10 cellular contexts compared by ENCODE assay signal in the genomic region with DNA sequence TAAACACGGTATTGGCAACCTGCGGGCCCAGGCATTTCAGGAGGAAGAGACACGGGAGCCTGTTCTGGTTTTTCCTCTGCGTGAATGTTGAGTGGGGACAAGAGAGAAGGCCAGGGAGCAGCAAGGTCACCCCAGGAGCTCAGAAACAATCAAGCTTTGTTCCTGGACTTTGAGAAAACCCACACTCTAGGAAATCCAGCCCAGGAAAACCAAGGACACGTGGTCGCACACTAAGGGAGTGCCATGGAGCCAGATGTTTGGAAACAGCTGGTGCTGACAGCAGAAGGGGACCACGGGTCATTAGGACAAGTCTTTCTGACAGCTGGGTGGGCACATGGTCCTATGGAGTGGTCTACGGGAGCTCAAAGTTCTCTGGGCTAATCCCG. TPM values are rescaled to one million over a fixed set of nuclear protein-coding genes. Genes with fewer than 3 reads are reported as not detected.
DNase-seq lines count a peak whose midpoint lies in the region; ATAC-seq and TF ChIP-seq lines count a peak whose summit lies in the region.
"Had no signal": no experiment of that assay in that cellular context is flagged by ENCODE, and none has a peak within 500 bp of the region (broad histone marks: within the 10 kb centered on the region; RNA-seq: fewer than 3 reads in every experiment).

No MANE protein-coding gene starts in this region.

- no peak overlapping the region for H3K4me3 Mint-ChIP-seq in GM23338
- H3K4me3 Mint-ChIP-seq: activated B cell treated with CpG ODN at 0.5 μM for 24 hours had no signal

- TF ChIP-seq POLR2A in adrenal gland (IDR thresholded peaks at IDR 0.05) = no peak
- TF ChIP-seq POLR2A in gastrocnemius medialis (IDR thresholded peaks at IDR 0.05) = no peak

- peaks cover 77% of the 10 kb centered on the region for H3K79me2 ChIP-seq in GM23338 (replicated peaks; ENCODE audit: insufficient read depth)

- no peaks in the 10 kb centered on the region for H3K9me2 ChIP-seq in GM23338 (ENCODE audit: insufficient read depth)

- no peak for DNase-seq in GM23338 (ENCODE audit: low spot score)
- no peak for DNase-seq in adrenal gland
- peak; percentile 51 for DNase-seq in islet precursor cell
- DNase-seq in gastrocnemius medialis = no peak
- DNase-seq: activated B cell treated with CpG ODN at 0.5 μM for 24 hours, NCI-H524 treated with DMSO at 0.1 percent for 48 hours had no signal

- H3K4me1 ChIP-seq in GM23338 (ENCODE audit: insufficient read depth) (peaks cover 20% of the 10 kb centered on the region), adrenal gland (replicated peaks in 1 of 2) (peaks cover 0 to 50% of the 10 kb centered on the region in 2 donors), gastrocnemius medialis (peaks cover 22 to 35% of the 10 kb centered on the region in 2 donors)

- H3K4me2 ChIP-seq in GM23338 = no peak overlapping the region

- intact Hi-C loops in adrenal gland (cut with DNase I) = no loop called here
- intact Hi-C loops in gastrocnemius medialis (cut with DNase I; ENCODE audit: low total_unique reads) = no loop called here

- peaks cover 3% of the 10 kb centered on the region; the same call in 1 of the 2 replicates for H3F3A ChIP-seq in GM23338 (replicated peaks; ENCODE audit: low read depth)

- peak overlapping the region; percentile 66; the same call in 1 of the 2 replicates for H3K27ac ChIP-seq in GM23338 (ENCODE audit: low read depth)
- peak overlapping the region in 3 of 5 donors; percentile 21 to 57 (median 54) for H3K27ac ChIP-seq in adrenal gland
- peak overlapping the region; percentile 68 to 84 (median 83) for H3K27ac ChIP-seq in gastrocnemius medialis

- TF ChIP-seq CTCF in GM23338 (conservative IDR thresholded peaks at IDR 0.05; ENCODE audit: low read depth in 2 of 2) (no peak), adrenal gland (IDR thresholded peaks at IDR 0.05) (no peak), gastrocnemius medialis (IDR thresholded peaks at IDR 0.05 in 4 of 5, conservative IDR thresholded peaks at IDR 0.05 in 1 of 5) (no peak)

- peaks cover 7% of the 10 kb centered on the region for H3K27me3 Mint-ChIP-seq in GM23338 (ENCODE audit: insufficient read depth, low read depth, poor library complexity)
- H3K27me3 Mint-ChIP-seq: activated B cell treated with CpG ODN at 0.5 μM for 24 hours had no signal

- H3K9me3 ChIP-seq in adrenal gland (replicated peaks in 1 of 3) (no peaks in the 10 kb centered on the region), gastrocnemius medialis (no peaks in the 10 kb centered on the region)

- no peak overlapping the region for H3K4me3 ChIP-seq in GM23338
- H3K4me3 ChIP-seq in adrenal gland = no peak overlapping the region
- no peak overlapping the region for H3K4me3 ChIP-seq in gastrocnemius medialis

- H3K4me1 Mint-ChIP-seq in GM23338 = peaks cover 30% of the 10 kb centered on the region

- in situ Hi-C loops in gastrocnemius medialis (cut with MboI; ENCODE audit: low sequenced_read_pairs in 4 of 4) = no loop called here

- H3K27ac Mint-ChIP-seq in GM23338 = peak overlapping the region; percentile 53; the same call in 1 of the 2 replicates
- H3K27ac Mint-ChIP-seq: activated B cell treated with CpG ODN at 0.5 μM for 24 hours had no signal

- ATAC-seq in GM23338 = no peak
- peak in 1 of 2 donors; percentile 23 for ATAC-seq in gastrocnemius medialis
- no peak for ATAC-seq in GM19395 (IDR thresholded peaks at IDR 0.05; ENCODE audit: unreplicated experiment)
- ATAC-seq in GM21717 (IDR thresholded peaks at IDR 0.05; ENCODE audit: unreplicated experiment) = no peak
- ATAC-seq in HG03108 (IDR thresholded peaks at IDR 0.05; ENCODE audit: unreplicated experiment) = no peak
- ATAC-seq in HG03039 (IDR thresholded peaks at IDR 0.05; ENCODE audit: unreplicated experiment) = no peak

- 40 to 51% (median 46%) methylated on average over 7 to 9 of the region's 9 CpGs for WGBS in adrenal gland, 4 donors

- no peaks in the 10 kb centered on the region for H3K9me3 Mint-ChIP-seq in GM23338
- H3K9me3 Mint-ChIP-seq: activated B cell treated with CpG ODN at 0.5 μM for 24 hours had no signal

- no peaks in the 10 kb centered on the region for H3K27me3 ChIP-seq in GM23338 (ENCODE audit: insufficient read depth)
- H3K27me3 ChIP-seq in adrenal gland = no peaks in the 10 kb centered on the region
- H3K27me3 ChIP-seq in gastrocnemius medialis = no peaks in the 10 kb centered on the region

- peaks cover 24% of the 10 kb centered on the region for H4K20me1 ChIP-seq in GM23338 (replicated peaks; ENCODE audit: insufficient read depth)

- H3K36me3 ChIP-seq in GM23338 (ENCODE audit: insufficient read depth) (peaks cover 35% of the 10 kb centered on the region), adrenal gland (replicated peaks in 1 of 2) (peaks cover 0 to 57% of the 10 kb centered on the region in 2 donors), gastrocnemius medialis (peaks cover 0 to 74% of the 10 kb centered on the region in 2 donors)

- no peak overlapping the region for H2AFZ ChIP-seq in GM23338

- H3K36me3 Mint-ChIP-seq in GM23338 (ENCODE audit: low read depth) = peaks cover 61% of the 10 kb centered on the region

TF ChIP-seq in GM23338, 12 proteins besides CTCF, POLR2A, EP300 and RAD21 (continues in another document):
- TF ChIP-seq EZH2 (IDR thresholded peaks at IDR 0.05; ENCODE audit: low read depth, unreplicated experiment) = no peak
- TF ChIP-seq ZNF114 (CRISPR knock-in tag; IDR thresholded peaks at IDR 0.05) = no peak
- no peak for TF ChIP-seq JUNB (IDR thresholded peaks at IDR 0.05; ENCODE audit: unreplicated experiment)
- TF ChIP-seq, protein P1, sequence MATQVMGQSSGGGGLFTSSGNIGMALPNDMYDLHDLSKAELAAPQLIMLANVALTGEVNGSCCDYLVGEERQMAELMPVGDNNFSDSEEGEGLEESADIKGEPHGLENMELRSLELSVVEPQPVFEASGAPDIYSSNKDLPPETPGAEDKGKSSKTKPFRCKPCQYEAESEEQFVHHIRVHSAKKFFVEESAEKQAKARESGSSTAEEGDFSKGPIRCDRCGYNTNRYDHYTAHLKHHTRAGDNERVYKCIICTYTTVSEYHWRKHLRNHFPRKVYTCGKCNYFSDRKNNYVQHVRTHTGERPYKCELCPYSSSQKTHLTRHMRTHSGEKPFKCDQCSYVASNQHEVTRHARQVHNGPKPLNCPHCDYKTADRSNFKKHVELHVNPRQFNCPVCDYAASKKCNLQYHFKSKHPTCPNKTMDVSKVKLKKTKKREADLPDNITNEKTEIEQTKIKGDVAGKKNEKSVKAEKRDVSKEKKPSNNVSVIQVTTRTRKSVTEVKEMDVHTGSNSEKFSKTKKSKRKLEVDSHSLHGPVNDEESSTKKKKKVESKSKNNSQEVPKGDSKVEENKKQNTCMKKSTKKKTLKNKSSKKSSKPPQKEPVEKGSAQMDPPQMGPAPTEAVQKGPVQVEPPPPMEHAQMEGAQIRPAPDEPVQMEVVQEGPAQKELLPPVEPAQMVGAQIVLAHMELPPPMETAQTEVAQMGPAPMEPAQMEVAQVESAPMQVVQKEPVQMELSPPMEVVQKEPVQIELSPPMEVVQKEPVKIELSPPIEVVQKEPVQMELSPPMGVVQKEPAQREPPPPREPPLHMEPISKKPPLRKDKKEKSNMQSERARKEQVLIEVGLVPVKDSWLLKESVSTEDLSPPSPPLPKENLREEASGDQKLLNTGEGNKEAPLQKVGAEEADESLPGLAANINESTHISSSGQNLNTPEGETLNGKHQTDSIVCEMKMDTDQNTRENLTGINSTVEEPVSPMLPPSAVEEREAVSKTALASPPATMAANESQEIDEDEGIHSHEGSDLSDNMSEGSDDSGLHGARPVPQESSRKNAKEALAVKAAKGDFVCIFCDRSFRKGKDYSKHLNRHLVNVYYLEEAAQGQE (IDR thresholded peaks at IDR 0.05; ENCODE audit: unreplicated experiment) = no peak
- no peak for TF ChIP-seq EZH2phosphoT487 (IDR thresholded peaks at IDR 0.05; ENCODE audit: unreplicated experiment)
- TF ChIP-seq CREB1 (CRISPR knock-in tag; IDR thresholded peaks at IDR 0.05; ENCODE audit: low read depth) = no peak
- TF ChIP-seq NANOG (IDR thresholded peaks at IDR 0.05; ENCODE audit: borderline replicate concordance) = no peak
- TF ChIP-seq, protein P2, sequence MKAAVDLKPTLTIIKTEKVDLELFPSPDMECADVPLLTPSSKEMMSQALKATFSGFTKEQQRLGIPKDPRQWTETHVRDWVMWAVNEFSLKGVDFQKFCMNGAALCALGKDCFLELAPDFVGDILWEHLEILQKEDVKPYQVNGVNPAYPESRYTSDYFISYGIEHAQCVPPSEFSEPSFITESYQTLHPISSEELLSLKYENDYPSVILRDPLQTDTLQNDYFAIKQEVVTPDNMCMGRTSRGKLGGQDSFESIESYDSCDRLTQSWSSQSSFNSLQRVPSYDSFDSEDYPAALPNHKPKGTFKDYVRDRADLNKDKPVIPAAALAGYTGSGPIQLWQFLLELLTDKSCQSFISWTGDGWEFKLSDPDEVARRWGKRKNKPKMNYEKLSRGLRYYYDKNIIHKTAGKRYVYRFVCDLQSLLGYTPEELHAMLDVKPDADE (IDR thresholded peaks at IDR 0.05) = no peak
- no peak for TF ChIP-seq STAT1 (IDR thresholded peaks at IDR 0.05; ENCODE audit: unreplicated experiment)
- TF ChIP-seq ZNF331 (CRISPR knock-in tag; IDR thresholded peaks at IDR 0.05; ENCODE audit: low read depth) = no peak

RNA-seq across cellular contexts. Expression of a gene that starts 44.1 kb away (rescaled TPM):
- total RNA-seq in GM23338 (2014; rRNA removed; shearing (Covaris generic)) = 204 and 233 TPM in 2 replicates
- polyA plus RNA-seq in GM23338 (2016; fragmentation: Nextera tagmentation; extraction: Ambion mirVana) (55.4 and 58.4 TPM in 2 replicates), adrenal gland (100 to 1,000 TPM in 2 of 3 donors, 10 to 100 TPM in 1; 96.2 to 164 (median 133) TPM)
- total RNA-seq in adrenal gland (100 to 1,000 TPM; 294 to 427 (median 369) TPM), gastrocnemius medialis (100 to 1,000 TPM in 3 of 4 donors, 10 to 100 TPM in 1; 38.9 to 115 (median 104) TPM)
